13 cellular contexts compared by ENCODE assay signal in genomic region chr4:78557841-78558240, GRCh38. TPM values are rescaled to one million over a fixed set of nuclear protein-coding genes. Genes with fewer than 3 reads are reported as not detected.
DNase-seq lines count a peak whose midpoint lies in the region; ATAC-seq and TF ChIP-seq lines count a peak whose summit lies in the region.
"Had no signal": no experiment of that assay in that cellular context is flagged by ENCODE, and none has a peak within 500 bp of the region (broad histone marks: within the 10 kb centered on the region; RNA-seq: fewer than 3 reads in every experiment).

No MANE protein-coding gene starts in this region.

- no peak overlapping the region for H2BK15ac ChIP-seq in mesendoderm (replicated peaks; ENCODE audit: low read depth)

- no peaks in the 10 kb centered on the region for H3K79me1 ChIP-seq in mesendoderm (ENCODE audit: low read length)

- H3K4me2 ChIP-seq in mesendoderm (ENCODE audit: low read length): no peak overlapping the region

- H3K27me3 Mint-ChIP-seq in HFFc6 (ENCODE audit: insufficient read depth) (no peaks in the 10 kb centered on the region; the same call in 1 of the 2 replicates), type B pancreatic cell (no peaks in the 10 kb centered on the region)

- H3K56ac ChIP-seq in mesendoderm (ENCODE audit: low read length): no peak overlapping the region

- H4K5ac ChIP-seq in mesendoderm (ENCODE audit: low read length): no peak overlapping the region

- no CpG with 5 or more reads among the region's 2 CpGs for whole genome bisulfite sequencing in mesendoderm (ENCODE audit: extremely low coverage, insufficient coverage, low lambda C conversion rate)

- no peak overlapping the region for H2BK120ac ChIP-seq in mesendoderm (ENCODE audit: low read depth, low read length)

- DNase-seq in HFFc6 (no peak), SK-MEL-5 (ENCODE audit: low read depth, low spot score) (peak; percentile 83), mesendoderm (no peak), type B pancreatic cell (ENCODE audit: extremely low spot score, unreplicated experiment) (no peak), iPS-NIHi11 (ENCODE audit: low spot score) (no peak), SHP77 treated with DMSO at 0.1 percent for 48 hours (lab: John Stamatoyannopoulos, UW) (no peak)
- DNase-seq: CD8-positive, alpha-beta T cell; NCI-H1436; NCI-H2029 treated with DMSO at 0.1 percent for 48 hours; SJCRH30 had no signal

- H3K79me2 ChIP-seq in mesendoderm (ENCODE audit: control insufficient read depth, insufficient read depth, low read length): no peaks in the 10 kb centered on the region

- in situ Hi-C loops in SK-MEL-5 (cut with HindIII; ENCODE audit: low pct_unique_long_range_greater_than_20kb, low sequenced_read_pairs): no loop called here

- no peak overlapping the region for H3K18ac ChIP-seq in mesendoderm (ENCODE audit: low read length)

- peaks cover 14% of the 10 kb centered on the region for H3K4me1 ChIP-seq in mesendoderm (ENCODE audit: control insufficient read depth, low read depth, low read length)

- no peaks in the 10 kb centered on the region for H3K36me3 ChIP-seq in mesendoderm (ENCODE audit: control insufficient read depth, insufficient read depth, low read length)
- H3K36me3 ChIP-seq: SJCRH30 had no signal

- no peak for ATAC-seq in HG02885 (IDR thresholded peaks at IDR 0.05; ENCODE audit: poor library complexity, unreplicated experiment)
- ATAC-seq: CD8-positive, alpha-beta T cell had no signal

- H3K27ac ChIP-seq in mesendoderm (ENCODE audit: low read depth, low read length): no peak overlapping the region
- H3K27ac ChIP-seq: SJCRH30 had no signal

- no peaks in the 10 kb centered on the region for H3K27me3 ChIP-seq in mesendoderm (ENCODE audit: insufficient read depth, low read length, poor library complexity)
- H3K27me3 ChIP-seq: SJCRH30 had no signal

- peak overlapping the region; percentile 3; the same call in 1 of the 2 replicates for H3K27ac Mint-ChIP-seq in HFFc6
- H3K27ac Mint-ChIP-seq in type B pancreatic cell: peak overlapping the region; percentile 88
- H3K27ac Mint-ChIP-seq: CD8-positive, alpha-beta T cell; IgD-negative memory B cell had no signal

- H3K4ac ChIP-seq in mesendoderm (ENCODE audit: low read depth, low read length): no peak overlapping the region

- peak overlapping the region; percentile 52 for H2BK5ac ChIP-seq in mesendoderm (ENCODE audit: low read length)

- TF ChIP-seq CTCF in HFFc6 (IDR thresholded peaks at IDR 0.05) (no peak), type B pancreatic cell (conservative IDR thresholded peaks at IDR 0.05) (no peak)

- H3K9me3 Mint-ChIP-seq in HFFc6 (no peaks in the 10 kb centered on the region), type B pancreatic cell (no peaks in the 10 kb centered on the region)
- H3K9me3 Mint-ChIP-seq: CD8-positive, alpha-beta T cell; IgD-negative memory B cell had no signal

- no peak overlapping the region for H3K4me3 ChIP-seq in mesendoderm (ENCODE audit: low read length)
- H3K4me3 ChIP-seq: SJCRH30 had no signal

- H3K4me3 Mint-ChIP-seq in HFFc6 (no peak overlapping the region), type B pancreatic cell (no peak overlapping the region)
- H3K4me3 Mint-ChIP-seq: CD8-positive, alpha-beta T cell; IgD-negative memory B cell had no signal

- H3K36me3 Mint-ChIP-seq in HFFc6 (ENCODE audit: low read depth) (no peaks in the 10 kb centered on the region), type B pancreatic cell (peaks cover 3% of the 10 kb centered on the region)
- H3K36me3 Mint-ChIP-seq: CD8-positive, alpha-beta T cell; IgD-negative memory B cell had no signal

- no peak overlapping the region for H2AK5ac ChIP-seq in mesendoderm (ENCODE audit: low read length)

- H3K23ac ChIP-seq in mesendoderm (ENCODE audit: low read length): no peak overlapping the region

- no peak overlapping the region for H4K8ac ChIP-seq in mesendoderm (ENCODE audit: low read depth, low read length)

- peaks cover 83% of the 10 kb centered on the region for H3K4me1 Mint-ChIP-seq in HFFc6 (ENCODE audit: low read depth)
- H3K4me1 Mint-ChIP-seq in type B pancreatic cell (ENCODE audit: unreplicated experiment): peaks cover 22% of the 10 kb centered on the region
- H3K4me1 Mint-ChIP-seq: IgD-negative memory B cell had no signal

- no peak overlapping the region for H3K9ac ChIP-seq in mesendoderm (ENCODE audit: low read length)

RNA-seq across cellular contexts. Expression of gene ANXA3, which starts 6.3 kb away (rescaled TPM):
- 1 to 10 TPM; 1.5 to 3.0 (median 1.6) TPM for total RNA-seq in HFFc6 (2021; fragmentation: NEBNext Ultra II Directional; extraction: Animal tissue kit (Norgen Biotek cat#: 25700))
- total RNA-seq in SK-MEL-5 (2014; rRNA removed; shearing (Covaris generic)): 16.8 and 18.8 TPM in 2 replicates
- polyA plus RNA-seq in SK-MEL-5 (2015; cell fraction: cytosol; rRNA removed): 7.8 and 12.2 TPM in 2 replicates
- polyA plus RNA-seq in SK-MEL-5 (2015; cell fraction: nucleus; rRNA removed): 15.6 and 16.8 TPM in 2 replicates
- 86.4 TPM for polyA plus RNA-seq in mesendoderm (2013, experiment 1 of 2)
- 94.3 TPM for polyA plus RNA-seq in mesendoderm (2013, experiment 2 of 2)
- total RNA-seq in type B pancreatic cell (ENCODE audit: low replicate concordance): 56.6 and 135 TPM in 2 replicates
- total RNA-seq: CD8-positive, alpha-beta T cell; LHCN-M2 had no signal
